In the genomic region with DNA sequence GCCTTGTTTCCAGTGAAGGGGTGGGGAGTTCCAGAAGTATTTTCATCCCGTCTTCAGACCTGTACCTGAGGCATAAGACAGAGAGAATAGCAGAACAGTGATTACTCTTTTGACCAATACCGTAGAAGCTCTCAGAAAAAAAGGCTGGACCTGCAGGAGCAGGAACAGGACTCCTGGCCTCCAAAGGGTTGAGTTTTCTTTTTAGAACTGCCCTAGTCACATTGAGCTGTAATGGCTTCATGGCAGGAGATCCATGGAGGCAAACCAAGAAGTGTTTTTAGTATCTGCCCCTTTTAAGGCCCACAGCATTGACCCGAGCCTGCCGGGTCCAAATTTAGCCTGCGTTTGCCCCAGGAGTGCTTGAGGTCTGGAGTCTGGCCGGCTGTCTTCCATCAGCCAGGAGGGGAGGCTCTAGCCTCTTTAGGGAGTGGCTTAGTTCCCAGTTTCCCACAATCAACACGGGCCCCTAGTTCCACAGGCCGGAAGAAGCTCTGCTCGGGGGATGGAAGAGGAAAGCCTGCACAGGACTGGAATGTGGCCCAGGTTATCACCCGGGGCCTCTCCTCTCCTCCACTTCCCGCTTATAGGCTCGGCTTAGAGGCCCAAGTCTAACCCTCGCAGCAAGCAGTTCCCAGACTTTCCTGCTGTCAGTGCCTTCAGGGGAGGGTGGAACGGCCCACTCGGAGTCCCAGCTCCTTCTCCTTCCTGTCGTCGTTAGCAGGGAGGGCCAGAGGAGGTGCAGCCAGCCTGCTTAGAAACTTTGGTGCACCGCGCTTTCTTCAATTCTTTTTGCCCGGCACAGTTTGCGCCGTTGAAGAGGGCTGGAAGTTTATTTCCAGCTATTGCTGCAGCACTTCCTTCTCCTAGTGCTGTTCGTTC, we compare ENCODE assay signal across 1 cellular context.
A peak's percentile ranks its signal among the peaks of the same experiment; 100 is the strongest.
TF ChIP-seq lines count a peak whose summit lies in the region.

No MANE protein-coding gene starts in this region.

TF ChIP-seq in HepG2, 621 proteins besides CTCF, POLR2A, EP300 and RAD21 (continued from another document and continues in another):
- TF ChIP-seq, protein P1, sequence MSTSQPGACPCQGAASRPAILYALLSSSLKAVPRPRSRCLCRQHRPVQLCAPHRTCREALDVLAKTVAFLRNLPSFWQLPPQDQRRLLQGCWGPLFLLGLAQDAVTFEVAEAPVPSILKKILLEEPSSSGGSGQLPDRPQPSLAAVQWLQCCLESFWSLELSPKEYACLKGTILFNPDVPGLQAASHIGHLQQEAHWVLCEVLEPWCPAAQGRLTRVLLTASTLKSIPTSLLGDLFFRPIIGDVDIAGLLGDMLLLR (CRISPR knock-in tag; IDR thresholded peaks at IDR 0.05) = no peak
- TF ChIP-seq RARG (CRISPR knock-in tag; IDR thresholded peaks at IDR 0.05; ENCODE audit: low read depth) (no peak), REPIN1 (CRISPR knock-in tag; IDR thresholded peaks at IDR 0.05; ENCODE audit: borderline replicate concordance, low read depth) (no peak), NFYB (CRISPR knock-in tag; IDR thresholded peaks at IDR 0.05) (peak; percentile 30; the same call in 1 of the 2 replicates), ZMYM2 (CRISPR knock-in tag; IDR thresholded peaks at IDR 0.05) (no peak), YY1 (IDR thresholded peaks at IDR 0.05; ENCODE audit: insufficient read depth, insufficient replicate concordance, low read depth, low read length) (peak; percentile 36), SRY (CRISPR knock-in tag; IDR thresholded peaks at IDR 0.05) (peak; percentile 68; the same call in 1 of the 2 replicates), LCORL (IDR thresholded peaks at IDR 0.05) (no peak), LCORL (CRISPR knock-in tag; IDR thresholded peaks at IDR 0.05) (0 out of 2 replicates have a peak, but pooled peaks have one; percentile 19), SAP130 (CRISPR knock-in tag; IDR thresholded peaks at IDR 0.05; ENCODE audit: low read depth) (peak; percentile 73), MTF2 (CRISPR knock-in tag; IDR thresholded peaks at IDR 0.05; ENCODE audit: borderline replicate concordance) (no peak), NR3C1 (CRISPR knock-in tag; IDR thresholded peaks at IDR 0.05) (no peak), KDM6A (CRISPR knock-in tag; IDR thresholded peaks at IDR 0.05; ENCODE audit: low read depth) (no peak), SOX13 (IDR thresholded peaks at IDR 0.05) (no peak), SOX13 (CRISPR knock-in tag; conservative IDR thresholded peaks at IDR 0.05 in 1 of 2, IDR thresholded peaks at IDR 0.05 in 1 of 2) (0 out of 4 replicates have a peak, but pooled peaks of 1 of the 2 experiments have one; percentile 9), ZNF343 (CRISPR knock-in tag; IDR thresholded peaks at IDR 0.05) (no peak), CREB1 (IDR thresholded peaks at IDR 0.05) (no peak), CREB1 (CRISPR knock-in tag; IDR thresholded peaks at IDR 0.05) (peak; percentile 22; the same call in 1 of the 2 replicates), ZNF83 (CRISPR knock-in tag; IDR thresholded peaks at IDR 0.05; ENCODE audit: borderline replicate concordance) (no peak), FOXA1 (IDR thresholded peaks at IDR 0.05) (no peak), FOXA1 (CRISPR knock-in tag; IDR thresholded peaks at IDR 0.05) (0 out of 2 replicates have a peak, but pooled peaks have one; percentile 11), NR2F6 (IDR thresholded peaks at IDR 0.05) (no peak), NR2F6 (CRISPR knock-in tag; IDR thresholded peaks at IDR 0.05) (0 out of 2 replicates have a peak, but pooled peaks have one; percentile 21), ZFAT (CRISPR knock-in tag; conservative IDR thresholded peaks at IDR 0.05) (no peak), ZNF879 (CRISPR knock-in tag; IDR thresholded peaks at IDR 0.05) (no peak), KDM2A (CRISPR knock-in tag; IDR thresholded peaks at IDR 0.05; ENCODE audit: borderline replicate concordance, low read depth) (0 out of 2 replicates have a peak, but pooled peaks have one; percentile 13), RXRB (CRISPR knock-in tag; IDR thresholded peaks at IDR 0.05; ENCODE audit: borderline replicate concordance) (peak; percentile 42; the same call in 1 of the 2 replicates), HIVEP1 (CRISPR knock-in tag; IDR thresholded peaks at IDR 0.05) (no peak), ZNF205 (CRISPR knock-in tag; IDR thresholded peaks at IDR 0.05) (no peak), MAFK (conservative IDR thresholded peaks at IDR 0.05 in 1 of 2, IDR thresholded peaks at IDR 0.05 in 1 of 2; ENCODE audit: low read length in 2 of 2) (peak in 1 of 2 experiments; percentile 65; a peak in 2 of 4 replicates), ZNF232 (CRISPR knock-in tag; IDR thresholded peaks at IDR 0.05; ENCODE audit: borderline replicate concordance) (no peak), HNRNPLL (IDR thresholded peaks at IDR 0.05; ENCODE audit: low read depth, low read length, poor library complexity, severe bottlenecking) (no peak), THAP11 (CRISPR knock-in tag; IDR thresholded peaks at IDR 0.05) (0 out of 2 replicates have a peak, but pooled peaks have one; percentile 10), SATB2 (CRISPR knock-in tag; IDR thresholded peaks at IDR 0.05) (no peak)
- TF ChIP-seq, protein P2, sequence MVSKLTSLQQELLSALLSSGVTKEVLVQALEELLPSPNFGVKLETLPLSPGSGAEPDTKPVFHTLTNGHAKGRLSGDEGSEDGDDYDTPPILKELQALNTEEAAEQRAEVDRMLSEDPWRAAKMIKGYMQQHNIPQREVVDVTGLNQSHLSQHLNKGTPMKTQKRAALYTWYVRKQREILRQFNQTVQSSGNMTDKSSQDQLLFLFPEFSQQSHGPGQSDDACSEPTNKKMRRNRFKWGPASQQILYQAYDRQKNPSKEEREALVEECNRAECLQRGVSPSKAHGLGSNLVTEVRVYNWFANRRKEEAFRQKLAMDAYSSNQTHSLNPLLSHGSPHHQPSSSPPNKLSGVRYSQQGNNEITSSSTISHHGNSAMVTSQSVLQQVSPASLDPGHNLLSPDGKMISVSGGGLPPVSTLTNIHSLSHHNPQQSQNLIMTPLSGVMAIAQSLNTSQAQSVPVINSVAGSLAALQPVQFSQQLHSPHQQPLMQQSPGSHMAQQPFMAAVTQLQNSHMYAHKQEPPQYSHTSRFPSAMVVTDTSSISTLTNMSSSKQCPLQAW (CRISPR knock-in tag; IDR thresholded peaks at IDR 0.05) = peak; percentile 46; the same call in 1 of the 2 replicates
- TF ChIP-seq, protein P3, sequence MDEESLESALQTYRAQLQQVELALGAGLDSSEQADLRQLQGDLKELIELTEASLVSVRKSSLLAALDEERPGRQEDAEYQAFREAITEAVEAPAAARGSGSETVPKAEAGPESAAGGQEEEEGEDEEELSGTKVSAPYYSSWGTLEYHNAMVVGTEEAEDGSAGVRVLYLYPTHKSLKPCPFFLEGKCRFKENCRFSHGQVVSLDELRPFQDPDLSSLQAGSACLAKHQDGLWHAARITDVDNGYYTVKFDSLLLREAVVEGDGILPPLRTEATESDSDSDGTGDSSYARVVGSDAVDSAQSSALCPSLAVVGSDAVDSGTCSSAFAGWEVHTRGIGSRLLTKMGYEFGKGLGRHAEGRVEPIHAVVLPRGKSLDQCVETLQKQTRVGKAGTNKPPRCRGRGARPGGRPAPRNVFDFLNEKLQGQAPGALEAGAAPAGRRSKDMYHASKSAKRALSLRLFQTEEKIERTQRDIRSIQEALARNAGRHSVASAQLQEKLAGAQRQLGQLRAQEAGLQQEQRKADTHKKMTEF (CRISPR knock-in tag; IDR thresholded peaks at IDR 0.05) = peak; percentile 54; the same call in 1 of the 2 replicates
- TF ChIP-seq, protein P4, sequence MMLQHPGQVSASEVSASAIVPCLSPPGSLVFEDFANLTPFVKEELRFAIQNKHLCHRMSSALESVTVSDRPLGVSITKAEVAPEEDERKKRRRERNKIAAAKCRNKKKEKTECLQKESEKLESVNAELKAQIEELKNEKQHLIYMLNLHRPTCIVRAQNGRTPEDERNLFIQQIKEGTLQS (CRISPR knock-in tag; IDR thresholded peaks at IDR 0.05) = no peak
- TF ChIP-seq, protein P5, sequence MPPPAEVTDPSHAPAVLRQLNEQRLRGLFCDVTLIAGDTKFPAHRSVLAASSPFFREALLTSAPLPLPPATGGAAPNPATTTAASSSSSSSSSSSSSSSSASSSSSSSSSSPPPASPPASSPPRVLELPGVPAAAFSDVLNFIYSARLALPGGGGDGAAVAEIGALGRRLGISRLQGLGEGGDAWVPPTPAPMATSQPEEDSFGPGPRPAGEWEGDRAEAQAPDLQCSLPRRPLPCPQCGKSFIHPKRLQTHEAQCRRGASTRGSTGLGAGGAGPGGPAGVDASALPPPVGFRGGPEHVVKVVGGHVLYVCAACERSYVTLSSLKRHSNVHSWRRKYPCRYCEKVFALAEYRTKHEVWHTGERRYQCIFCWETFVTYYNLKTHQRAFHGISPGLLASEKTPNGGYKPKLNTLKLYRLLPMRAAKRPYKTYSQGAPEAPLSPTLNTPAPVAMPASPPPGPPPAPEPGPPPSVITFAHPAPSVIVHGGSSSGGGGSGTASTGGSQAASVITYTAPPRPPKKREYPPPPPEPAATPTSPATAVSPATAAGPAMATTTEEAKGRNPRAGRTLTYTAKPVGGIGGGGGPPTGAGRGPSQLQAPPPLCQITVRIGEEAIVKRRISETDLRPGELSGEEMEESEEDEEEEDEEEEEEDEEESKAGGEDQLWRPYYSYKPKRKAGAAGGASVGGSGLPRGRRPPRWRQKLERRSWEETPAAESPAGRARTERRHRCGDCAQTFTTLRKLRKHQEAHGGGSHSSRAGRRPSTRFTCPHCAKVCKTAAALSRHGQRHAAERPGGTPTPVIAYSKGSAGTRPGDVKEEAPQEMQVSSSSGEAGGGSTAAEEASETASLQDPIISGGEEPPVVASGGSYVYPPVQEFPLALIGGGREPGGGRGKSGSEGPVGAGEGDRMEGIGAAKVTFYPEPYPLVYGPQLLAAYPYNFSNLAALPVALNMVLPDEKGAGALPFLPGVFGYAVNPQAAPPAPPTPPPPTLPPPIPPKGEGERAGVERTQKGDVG (CRISPR knock-in tag; IDR thresholded peaks at IDR 0.05; ENCODE audit: borderline replicate concordance) = 0 out of 2 replicates have a peak, but pooled peaks have one; percentile 31
- TF ChIP-seq, protein P6, sequence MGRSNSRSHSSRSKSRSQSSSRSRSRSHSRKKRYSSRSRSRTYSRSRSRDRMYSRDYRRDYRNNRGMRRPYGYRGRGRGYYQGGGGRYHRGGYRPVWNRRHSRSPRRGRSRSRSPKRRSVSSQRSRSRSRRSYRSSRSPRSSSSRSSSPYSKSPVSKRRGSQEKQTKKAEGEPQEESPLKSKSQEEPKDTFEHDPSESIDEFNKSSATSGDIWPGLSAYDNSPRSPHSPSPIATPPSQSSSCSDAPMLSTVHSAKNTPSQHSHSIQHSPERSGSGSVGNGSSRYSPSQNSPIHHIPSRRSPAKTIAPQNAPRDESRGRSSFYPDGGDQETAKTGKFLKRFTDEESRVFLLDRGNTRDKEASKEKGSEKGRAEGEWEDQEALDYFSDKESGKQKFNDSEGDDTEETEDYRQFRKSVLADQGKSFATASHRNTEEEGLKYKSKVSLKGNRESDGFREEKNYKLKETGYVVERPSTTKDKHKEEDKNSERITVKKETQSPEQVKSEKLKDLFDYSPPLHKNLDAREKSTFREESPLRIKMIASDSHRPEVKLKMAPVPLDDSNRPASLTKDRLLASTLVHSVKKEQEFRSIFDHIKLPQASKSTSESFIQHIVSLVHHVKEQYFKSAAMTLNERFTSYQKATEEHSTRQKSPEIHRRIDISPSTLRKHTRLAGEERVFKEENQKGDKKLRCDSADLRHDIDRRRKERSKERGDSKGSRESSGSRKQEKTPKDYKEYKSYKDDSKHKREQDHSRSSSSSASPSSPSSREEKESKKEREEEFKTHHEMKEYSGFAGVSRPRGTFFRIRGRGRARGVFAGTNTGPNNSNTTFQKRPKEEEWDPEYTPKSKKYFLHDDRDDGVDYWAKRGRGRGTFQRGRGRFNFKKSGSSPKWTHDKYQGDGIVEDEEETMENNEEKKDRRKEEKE (IDR thresholded peaks at IDR 0.05) = no peak
- TF ChIP-seq, protein P7, sequence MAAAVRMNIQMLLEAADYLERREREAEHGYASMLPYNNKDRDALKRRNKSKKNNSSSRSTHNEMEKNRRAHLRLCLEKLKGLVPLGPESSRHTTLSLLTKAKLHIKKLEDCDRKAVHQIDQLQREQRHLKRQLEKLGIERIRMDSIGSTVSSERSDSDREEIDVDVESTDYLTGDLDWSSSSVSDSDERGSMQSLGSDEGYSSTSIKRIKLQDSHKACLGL (CRISPR knock-in tag; IDR thresholded peaks at IDR 0.05) = no peak
- TF ChIP-seq, protein P8, sequence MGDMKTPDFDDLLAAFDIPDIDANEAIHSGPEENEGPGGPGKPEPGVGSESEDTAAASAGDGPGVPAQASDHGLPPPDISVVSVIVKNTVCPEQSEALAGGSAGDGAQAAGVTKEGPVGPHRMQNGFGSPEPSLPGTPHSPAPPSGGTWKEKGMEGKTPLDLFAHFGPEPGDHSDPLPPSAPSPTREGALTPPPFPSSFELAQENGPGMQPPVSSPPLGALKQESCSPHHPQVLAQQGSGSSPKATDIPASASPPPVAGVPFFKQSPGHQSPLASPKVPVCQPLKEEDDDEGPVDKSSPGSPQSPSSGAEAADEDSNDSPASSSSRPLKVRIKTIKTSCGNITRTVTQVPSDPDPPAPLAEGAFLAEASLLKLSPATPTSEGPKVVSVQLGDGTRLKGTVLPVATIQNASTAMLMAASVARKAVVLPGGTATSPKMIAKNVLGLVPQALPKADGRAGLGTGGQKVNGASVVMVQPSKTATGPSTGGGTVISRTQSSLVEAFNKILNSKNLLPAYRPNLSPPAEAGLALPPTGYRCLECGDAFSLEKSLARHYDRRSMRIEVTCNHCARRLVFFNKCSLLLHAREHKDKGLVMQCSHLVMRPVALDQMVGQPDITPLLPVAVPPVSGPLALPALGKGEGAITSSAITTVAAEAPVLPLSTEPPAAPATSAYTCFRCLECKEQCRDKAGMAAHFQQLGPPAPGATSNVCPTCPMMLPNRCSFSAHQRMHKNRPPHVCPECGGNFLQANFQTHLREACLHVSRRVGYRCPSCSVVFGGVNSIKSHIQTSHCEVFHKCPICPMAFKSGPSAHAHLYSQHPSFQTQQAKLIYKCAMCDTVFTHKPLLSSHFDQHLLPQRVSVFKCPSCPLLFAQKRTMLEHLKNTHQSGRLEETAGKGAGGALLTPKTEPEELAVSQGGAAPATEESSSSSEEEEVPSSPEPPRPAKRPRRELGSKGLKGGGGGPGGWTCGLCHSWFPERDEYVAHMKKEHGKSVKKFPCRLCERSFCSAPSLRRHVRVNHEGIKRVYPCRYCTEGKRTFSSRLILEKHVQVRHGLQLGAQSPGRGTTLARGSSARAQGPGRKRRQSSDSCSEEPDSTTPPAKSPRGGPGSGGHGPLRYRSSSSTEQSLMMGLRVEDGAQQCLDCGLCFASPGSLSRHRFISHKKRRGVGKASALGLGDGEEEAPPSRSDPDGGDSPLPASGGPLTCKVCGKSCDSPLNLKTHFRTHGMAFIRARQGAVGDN (CRISPR knock-in tag; IDR thresholded peaks at IDR 0.05) = peak; percentile 82
- TF ChIP-seq, protein P9, sequence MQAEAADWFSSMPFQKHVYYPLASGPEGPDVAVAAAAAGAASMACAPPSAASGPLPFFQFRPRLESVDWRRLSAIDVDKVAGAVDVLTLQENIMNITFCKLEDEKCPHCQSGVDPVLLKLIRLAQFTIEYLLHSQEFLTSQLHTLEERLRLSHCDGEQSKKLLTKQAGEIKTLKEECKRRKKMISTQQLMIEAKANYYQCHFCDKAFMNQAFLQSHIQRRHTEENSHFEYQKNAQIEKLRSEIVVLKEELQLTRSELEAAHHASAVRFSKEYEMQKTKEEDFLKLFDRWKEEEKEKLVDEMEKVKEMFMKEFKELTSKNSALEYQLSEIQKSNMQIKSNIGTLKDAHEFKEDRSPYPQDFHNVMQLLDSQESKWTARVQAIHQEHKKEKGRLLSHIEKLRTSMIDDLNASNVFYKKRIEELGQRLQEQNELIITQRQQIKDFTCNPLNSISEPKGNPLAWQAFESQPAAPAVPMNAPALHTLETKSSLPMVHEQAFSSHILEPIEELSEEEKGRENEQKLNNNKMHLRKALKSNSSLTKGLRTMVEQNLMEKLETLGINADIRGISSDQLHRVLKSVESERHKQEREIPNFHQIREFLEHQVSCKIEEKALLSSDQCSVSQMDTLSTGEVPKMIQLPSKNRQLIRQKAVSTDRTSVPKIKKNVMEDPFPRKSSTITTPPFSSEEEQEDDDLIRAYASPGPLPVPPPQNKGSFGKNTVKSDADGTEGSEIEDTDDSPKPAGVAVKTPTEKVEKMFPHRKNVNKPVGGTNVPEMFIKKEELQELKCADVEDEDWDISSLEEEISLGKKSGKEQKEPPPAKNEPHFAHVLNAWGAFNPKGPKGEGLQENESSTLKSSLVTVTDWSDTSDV (CRISPR knock-in tag; IDR thresholded peaks at IDR 0.05) = no peak
